1 cellular context compared by ENCODE assay signal in the genomic region with DNA sequence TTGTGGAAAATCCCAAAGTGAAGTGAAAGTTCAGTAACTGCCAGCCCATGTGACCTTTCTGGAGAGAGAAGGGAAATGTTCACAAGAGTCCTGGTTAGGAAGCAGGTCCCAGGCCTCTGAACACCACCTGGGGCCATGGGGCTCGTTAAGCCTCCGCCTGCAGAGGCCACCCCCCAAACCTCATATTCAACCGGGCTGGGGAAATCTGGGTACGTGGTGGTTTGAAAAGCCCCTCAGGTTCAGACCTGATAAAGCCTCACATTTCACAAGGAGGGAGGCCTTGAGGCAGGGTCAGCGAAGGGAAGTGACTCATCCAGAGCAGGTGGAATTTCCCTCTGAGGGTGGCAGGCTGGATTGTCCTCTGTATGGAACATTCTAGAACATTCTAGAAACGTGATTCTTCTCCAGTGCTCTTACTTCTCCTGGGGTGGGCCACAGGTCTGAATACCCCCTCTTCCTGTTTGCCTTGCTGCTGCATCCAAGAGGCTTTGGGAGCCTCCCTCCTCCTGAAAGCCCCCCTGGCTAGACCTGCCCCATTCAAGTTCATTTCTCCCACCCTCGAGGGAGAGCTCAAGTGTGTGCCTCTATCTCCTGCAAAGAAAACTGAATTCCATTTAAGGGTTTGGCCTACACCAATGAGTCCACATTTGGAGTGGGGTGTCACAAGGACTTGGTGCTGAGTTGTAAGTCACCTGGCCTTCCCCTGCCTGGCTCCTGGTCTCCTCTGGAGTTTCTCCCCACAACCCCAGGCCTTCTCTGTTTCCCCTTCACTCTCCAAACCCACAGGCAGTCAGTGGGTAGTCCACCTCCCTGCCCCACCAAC.
TF ChIP-seq lines count a peak whose summit lies in the region.

No MANE protein-coding gene starts in this region.

TF ChIP-seq in IMR-90, 13 proteins besides CTCF, POLR2A, EP300 and RAD21:
- TF ChIP-seq FOS (IDR thresholded peaks at IDR 0.05; ENCODE audit: low read depth, low read length): 0 out of 2 replicates have a peak, but pooled peaks have one; percentile 12
- no peak for TF ChIP-seq RCOR1 (IDR thresholded peaks at IDR 0.05; ENCODE audit: insufficient replicate concordance, low read length)
- no peak for TF ChIP-seq BHLHE40 (IDR thresholded peaks at IDR 0.05; ENCODE audit: low read depth, low read length)
